ENCODE assay signal across 20 cellular contexts in genomic region chr22:45199723-45200122, GRCh38.
"Had no signal": no experiment of that assay in that cellular context is flagged by ENCODE, and none has a peak within 500 bp of the region (broad histone marks: within the 10 kb centered on the region; RNA-seq: fewer than 3 reads in every experiment).

No MANE protein-coding gene starts in this region.

- H3K4me1 ChIP-seq: breast epithelium, colonic mucosa, gastrocnemius medialis, heart left ventricle, prostate gland had no signal

- DNase-seq: activated B cell treated with CpG ODN at 0.5 μM for 24 hours; activated CD4-positive, alpha-beta T cell treated with anti-CD3 and anti-CD28 coated beads for 36 hours; activated CD4-positive, alpha-beta T cell treated with anti-CD3 and anti-CD28 coated beads, Interleukin-2, amount 50 U/mL, for 4 hours; activated CD8-positive, alpha-beta memory T cell treated with anti-CD3 and anti-CD28 coated beads for 24 hours; activated CD8-positive, alpha-beta memory T cell treated with anti-CD3 and anti-CD28 coated beads, Interleukin-2, amount 50 U/mL, for 4 hours; activated naive CD4-positive, alpha-beta T cell treated with Interleukin-2 at 50 U/mL for 16 hours; activated naive CD8-positive, alpha-beta T cell treated with anti-CD3 and anti-CD28 coated beads for 36 hours; activated T-cell treated with anti-CD3 and anti-CD28 coated beads, Interleukin-2, amount 50 U/mL, for 4 hours; colonic mucosa; esophagus squamous epithelium; gastrocnemius medialis; heart left ventricle; left colon; naive B cell; stimulated activated CD4-positive, alpha-beta T cell treated with anti-CD3 and anti-CD28 coated beads, Interleukin-4, amount 100 ng/mL, for 24 hours; substantia nigra; T1000; tibial artery had no signal

- H3K9me3 ChIP-seq: breast epithelium, colonic mucosa, esophagus squamous epithelium, gastrocnemius medialis, heart left ventricle, prostate gland, tibial artery had no signal

- ATAC-seq: activated CD4-positive, alpha-beta T cell treated with anti-CD3 and anti-CD28 coated beads for 36 hours; activated T-cell treated with anti-CD3 and anti-CD28 coated beads, Interleukin-2, amount 50 U/mL, for 4 hours; gastrocnemius medialis; heart left ventricle; left colon had no signal

- H3K27me3 ChIP-seq: breast epithelium, colonic mucosa, esophagus squamous epithelium, gastrocnemius medialis, heart left ventricle, tibial artery had no signal

- H3K27ac ChIP-seq: breast epithelium, colonic mucosa, esophagus squamous epithelium, gastrocnemius medialis, heart left ventricle, prostate gland, tibial artery had no signal

- H3K4me3 ChIP-seq: breast epithelium, colonic mucosa, esophagus squamous epithelium, gastrocnemius medialis, heart left ventricle, prostate gland, tibial artery had no signal

- H3K36me3 ChIP-seq: breast epithelium had no signal
